19 cellular contexts compared by ENCODE assay signal in genomic region chr20:59235226-59235625, GRCh38.
"Had no signal": no experiment of that assay in that cellular context is flagged by ENCODE, and none has a peak within 500 bp of the region (broad histone marks: within the 10 kb centered on the region; RNA-seq: fewer than 3 reads in every experiment).

No MANE protein-coding gene starts in this region.

- H3K27ac Mint-ChIP-seq: activated T-helper 2 cell treated with anti-CD3 and anti-CD28 coated beads, Interferon-gamma antibody, Interleukin-2, Interleukin-4, amounts not matched to agents 10 μg/mL and 5 μg/mL and 100 μg/mL, durations not matched to agents 14 hours and 24 hours and 36 hours; dendritic cell treated with granulocyte-macrophage colony-stimulating factor and Interleukin-4, amounts not matched to agents 40 ng/mL and 50 ng/mL, for 4 days; memory B cell; stimulated activated memory B cell treated with anti-CD40 and anti-IgM and Interleukin-4, amounts not matched to agents 10 μg/mL and 1 μg/mL and 100 μg/mL, for 72 hours had no signal

- H3K9me3 ChIP-seq: tibial nerve, vagina had no signal

- H3K4me1 ChIP-seq: tibial nerve, vagina had no signal

- ATAC-seq: left ventricle myocardium superior; natural killer cell treated with Interleukin-12 subunit alpha and Interleukin-12 subunit beta and Interleukin-15 and Interleukin-18, amount 100 ng/mL, for 72 hours; stimulated activated memory B cell treated with anti-CD40 and anti-IgM and Interleukin-4, amounts not matched to agents 10 μg/mL and 1 μg/mL and 100 μg/mL, for 72 hours had no signal

- H3K4me3 ChIP-seq: SK-N-MC, tibial nerve, vagina had no signal

- H3K27ac ChIP-seq: SK-N-MC, tibial nerve, vagina, WERI-Rb-1 had no signal

- H3K9me3 Mint-ChIP-seq: activated T-helper 2 cell treated with anti-CD3 and anti-CD28 coated beads, Interferon-gamma antibody, Interleukin-2, Interleukin-4, amounts not matched to agents 10 μg/mL and 5 μg/mL and 100 μg/mL, durations not matched to agents 14 hours and 24 hours and 36 hours; dendritic cell treated with granulocyte-macrophage colony-stimulating factor and Interleukin-4, amounts not matched to agents 40 ng/mL and 50 ng/mL, for 4 days; memory B cell; natural killer cell treated with Interleukin-12 subunit alpha and Interleukin-12 subunit beta and Interleukin-15 and Interleukin-18, amount 100 ng/mL, for 72 hours; stimulated activated memory B cell treated with anti-CD40 and anti-IgM and Interleukin-4, amounts not matched to agents 10 μg/mL and 1 μg/mL and 100 μg/mL, for 72 hours had no signal

- H3K36me3 ChIP-seq: tibial nerve, vagina, WERI-Rb-1 had no signal

- DNase-seq: activated CD4-positive, alpha-beta T cell treated with anti-CD3 and anti-CD28 coated beads for 48 hours; activated CD8-positive, alpha-beta memory T cell treated with anti-CD3 and anti-CD28 coated beads, Interleukin-2, amount 50 U/mL, for 4 hours; aorta; effector memory CD4-positive, alpha-beta T cell; foreskin melanocyte; left ventricle myocardium superior; nucleus accumbens; posterior cingulate gyrus; retina; substantia nigra; WERI-Rb-1 had no signal

- H3K27me3 ChIP-seq: vagina had no signal

- H3K4me3 Mint-ChIP-seq: dendritic cell treated with granulocyte-macrophage colony-stimulating factor and Interleukin-4, amounts not matched to agents 40 ng/mL and 50 ng/mL, for 4 days; memory B cell; natural killer cell treated with Interleukin-12 subunit alpha and Interleukin-12 subunit beta and Interleukin-15 and Interleukin-18, amount 100 ng/mL, for 72 hours; stimulated activated memory B cell treated with anti-CD40 and anti-IgM and Interleukin-4, amounts not matched to agents 10 μg/mL and 1 μg/mL and 100 μg/mL, for 72 hours had no signal

- H3K27me3 Mint-ChIP-seq: memory B cell; natural killer cell treated with Interleukin-12 subunit alpha and Interleukin-12 subunit beta and Interleukin-15 and Interleukin-18, amount 100 ng/mL, for 72 hours; stimulated activated memory B cell treated with anti-CD40 and anti-IgM and Interleukin-4, amounts not matched to agents 10 μg/mL and 1 μg/mL and 100 μg/mL, for 72 hours had no signal

- H3K4me1 Mint-ChIP-seq: memory B cell; stimulated activated memory B cell treated with anti-CD40 and anti-IgM and Interleukin-4, amounts not matched to agents 10 μg/mL and 1 μg/mL and 100 μg/mL, for 72 hours had no signal
